Comparison of ENCODE assay signal across 7 cellular contexts in the genomic region with DNA sequence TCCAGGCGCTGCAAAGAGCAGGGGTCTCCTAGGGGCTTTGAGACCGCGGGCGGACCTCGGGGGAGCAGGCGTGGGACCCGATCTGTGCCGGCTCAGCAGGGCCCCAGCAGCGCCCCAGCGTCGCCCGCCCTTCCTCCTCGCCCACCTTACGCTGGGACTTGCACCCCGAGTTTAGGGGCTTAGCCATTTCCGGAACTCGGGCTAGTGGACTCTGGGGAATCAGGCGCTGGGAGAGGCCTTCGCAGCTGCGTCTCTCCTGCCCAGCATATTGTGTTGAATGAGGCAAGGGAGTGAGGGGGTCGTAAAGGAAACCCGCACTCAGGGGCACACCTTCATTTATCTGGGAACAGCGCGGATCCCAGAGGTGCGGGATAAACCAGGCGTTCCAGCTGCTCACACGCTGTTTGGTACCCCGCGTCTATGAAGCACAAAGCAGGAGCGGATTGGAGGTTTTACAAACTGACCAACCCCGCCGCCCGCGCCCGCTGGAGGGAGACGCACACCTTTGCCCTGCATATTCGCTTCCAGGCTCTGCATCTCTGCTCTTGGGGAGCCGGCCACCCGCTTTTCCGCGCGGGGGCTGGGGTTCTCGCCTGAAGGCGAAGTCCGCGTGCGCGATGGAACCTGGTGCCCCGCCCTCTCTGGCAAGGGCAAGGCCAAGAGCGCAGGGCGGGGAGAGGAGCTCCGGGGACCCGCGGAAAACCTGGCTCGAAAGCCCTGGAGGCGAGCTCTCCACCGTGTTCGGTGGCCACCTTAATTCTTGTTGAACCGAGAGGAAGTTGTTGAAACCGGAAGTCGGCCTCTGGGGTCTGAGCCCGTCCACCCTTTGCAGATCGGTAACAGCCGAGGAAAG. TPM values are rescaled to one million over a fixed set of nuclear protein-coding genes. Genes with fewer than 3 reads are reported as not detected.
DNase-seq lines count a peak whose midpoint lies in the region; ATAC-seq and FAIRE-seq lines count a peak whose summit lies in the region.

No MANE protein-coding gene starts in this region.

- FAIRE-seq in small intestine (lab: Jason Lieb, UNC): no peak

- H3K36me3 ChIP-seq in HUES48 (ENCODE audit: control insufficient read depth, insufficient read depth, low read length) (no peaks in the 10 kb centered on the region), small intestine (ENCODE audit: control insufficient read depth in 2 of 2, insufficient read depth in 2 of 2, low read length in 2 of 2) (no peaks in the 10 kb centered on the region)

- intact Hi-C loops in right cardiac atrium (cut with DNase I): no loop called here

- peaks cover 10% of the 10 kb centered on the region; the same call in 1 of the 2 replicates for H3K4me1 ChIP-seq in HUES48 (ENCODE audit: control insufficient read depth, insufficient read depth, low read length)
- peaks cover 3% of the 10 kb centered on the region for H3K4me1 ChIP-seq in right cardiac atrium (ENCODE audit: control insufficient read depth, insufficient read depth, low read length)
- H3K4me1 ChIP-seq in small intestine (ENCODE audit: control insufficient read depth in 2 of 2, insufficient read depth in 1 of 2, low read depth in 1 of 2, low read length in 1 of 2): peaks cover 0 to 2% of the 10 kb centered on the region in 2 donors

- H3K27ac ChIP-seq in HUES48 (ENCODE audit: low read depth, low read length) (no peak overlapping the region), right cardiac atrium (ENCODE audit: low read length) (no peak overlapping the region), small intestine (ENCODE audit: low read depth in 1 of 2, low read length in 1 of 2) (no peak overlapping the region)

- peak; percentile 29 for DNase-seq in RPMI8226
- DNase-seq in right cardiac atrium: no peak
- DNase-seq in small intestine: peak; percentile 19
- no peak for DNase-seq in KG1 (lab: John Stamatoyannopoulos, UW)
- no peak for DNase-seq in stimulated activated CD4-positive, alpha-beta T cell treated with anti-CD3 and anti-CD28 coated beads, Interleukin-2, amount 100 ng/mL, for 48 hours
- no peak for DNase-seq in NCI-H1694 treated with DMSO at 0.1 percent for 48 hours (lab: John Stamatoyannopoulos, UW)

- no peak overlapping the region for H3K9ac ChIP-seq in HUES48 (ENCODE audit: low read depth, low read length)

- peak; percentile 18 to 35 for ATAC-seq in right cardiac atrium

- H3K4me3 ChIP-seq in HUES48 (ENCODE audit: low read depth, low read length): peak overlapping the region; percentile 45
- peak overlapping the region; percentile 36 for H3K4me3 ChIP-seq in right cardiac atrium (ENCODE audit: low read length)
- no peak overlapping the region for H3K4me3 ChIP-seq in small intestine (ENCODE audit: low read depth in 1 of 2, low read length in 2 of 2)

- 3% methylated on average over 64 of the region's 64 CpGs for WGBS in right cardiac atrium
- 2% methylated on average over 56 to 64 of the region's 64 CpGs for WGBS in small intestine, 3 donors

- H3K9me3 ChIP-seq in HUES48 (ENCODE audit: control insufficient read depth, insufficient read depth, low read length) (no peaks in the 10 kb centered on the region), right cardiac atrium (ENCODE audit: control insufficient read depth, low read length) (no peaks in the 10 kb centered on the region), small intestine (ENCODE audit: control insufficient read depth, low read depth) (no peaks in the 10 kb centered on the region)

- H3K27me3 ChIP-seq in HUES48 (ENCODE audit: control insufficient read depth, insufficient read depth, low read length): peaks cover 100% of the 10 kb centered on the region
- peaks cover 3% of the 10 kb centered on the region for H3K27me3 ChIP-seq in right cardiac atrium (ENCODE audit: control insufficient read depth, insufficient read depth)
- peaks cover 5 to 85% of the 10 kb centered on the region in 2 donors for H3K27me3 ChIP-seq in small intestine (ENCODE audit: control insufficient read depth in 2 of 2, insufficient read depth in 2 of 2, low read length in 2 of 2)

RNA-seq across cellular contexts. Expression of gene ALX4, which starts 6.7 kb away (rescaled TPM):
- not detected for total RNA-seq in right cardiac atrium
- polyA plus RNA-seq in right cardiac atrium (0.07 TPM), small intestine (not detected)

Comparison
In these comparisons a context has a peak if more than half of its experiments do, and no peak if none do; other contexts are left out.
1. H3K4me3 ChIP-seq: peak in HUES48 (single experiment) and right cardiac atrium (single experiment); none in small intestine (0 of 2).
2. DNase-seq: peak in RPMI8226 (single experiment) and small intestine (single experiment); none in right cardiac atrium (0 of 3), KG1 (single experiment), stimulated activated CD4-positive, alpha-beta T cell treated with anti-CD3 and anti-CD28 coated beads, Interleukin-2, amount 100 ng/mL, for 48 hours (0 of 2) and NCI-H1694 treated with DMSO at 0.1 percent for 48 hours (single experiment).